8 cellular contexts compared by ENCODE assay signal in genomic region chr5:56264417-56265025, GRCh38. TPM values are rescaled to one million over a fixed set of nuclear protein-coding genes. Genes with fewer than 3 reads are reported as not detected.
DNase-seq lines count a peak whose midpoint lies in the region; ATAC-seq and TF ChIP-seq lines count a peak whose summit lies in the region.

No MANE protein-coding gene starts in this region.

- TF ChIP-seq POLR2A in spleen (IDR thresholded peaks at IDR 0.05) = no peak

- H3K4me1 ChIP-seq in spleen = peaks cover 0 to 5% (median under 1%) of the 10 kb centered on the region in 6 donors

- no peaks in the 10 kb centered on the region for H3K36me3 ChIP-seq in spleen

- H3K4me3 ChIP-seq in WI38 (ENCODE audit: low read depth, low read length) (no peak overlapping the region), spleen (no peak overlapping the region)

- no peak overlapping the region for H3K27ac ChIP-seq in spleen

- no peaks in the 10 kb centered on the region for H3K27me3 ChIP-seq in spleen (replicated peaks in 1 of 7)

- TF ChIP-seq CTCF in WI38 (IDR thresholded peaks at IDR 0.05; ENCODE audit: low read depth, low read length) = peak; percentile 18; the same call in 1 of the 2 replicates
- peak in 9 of 11 experiments; percentile 28 to 64 (median 56) for TF ChIP-seq CTCF in spleen (IDR thresholded peaks at IDR 0.05 in 8 of 11, conservative IDR thresholded peaks at IDR 0.05 in 3 of 11)

- ATAC-seq in left cardiac atrium (peak; percentile 38 to 60), GM18870 (IDR thresholded peaks at IDR 0.05; ENCODE audit: unreplicated experiment) (no peak), HG02610 (IDR thresholded peaks at IDR 0.05; ENCODE audit: unreplicated experiment) (no peak)

- no peaks in the 10 kb centered on the region for H3K9me3 ChIP-seq in spleen

- peak; percentile 29 to 34 for DNase-seq in activated T-cell treated with anti-CD3 and anti-CD28 coated beads, Interleukin-2, amount 50 U/mL, for 48 hours
- no peak for DNase-seq in activated T-cell treated with anti-CD3 and anti-CD28 coated beads for 4 hours
- peak; percentile 68 for DNase-seq in M059J (ENCODE audit: low read depth)
- no peak for DNase-seq in left cardiac atrium
- no peak for DNase-seq in spleen

- intact Hi-C loops in left cardiac atrium (cut with DNase I) = no loop called here
- intact Hi-C loops in spleen (cut with DNase I; ENCODE audit: low total_unique reads) = loop anchor here (10.0 kb wide), 2 partner anchors 880 to 960 kb away; no protein-coding TSS in a partner anchor

- 68 to 76% (median 72%) methylated on average over 5 of the region's 5 CpGs for WGBS in spleen, 5 donors

RNA-seq across cellular contexts. Expression of gene ANKRD55, which starts 31.4 kb away (rescaled TPM):
- 0.17 TPM in 1 of 2 replicates, not detected in the other for total RNA-seq in M059J (2014; rRNA removed; shearing (Covaris generic))
- total RNA-seq in left cardiac atrium (under 1 TPM in 1 of 2 donors, not detected in 1; 0.29 TPM), spleen (1 to 10 TPM; 1.6 to 9.0 (median 3.0) TPM)
- polyA plus RNA-seq in spleen = 1 to 10 TPM in 1 of 3 donors, under 1 TPM in 2; 0.42 to 2.2 (median 0.43) TPM

Comparison
In these comparisons a context has a peak if more than half of its experiments do, and no peak if none do; other contexts are left out.
1. DNase-seq: peak in activated T-cell treated with anti-CD3 and anti-CD28 coated beads, Interleukin-2, amount 50 U/mL, for 48 hours (2 of 2) and M059J (single experiment); none in activated T-cell treated with anti-CD3 and anti-CD28 coated beads for 4 hours (single experiment), left cardiac atrium (single experiment) and spleen (single experiment).
2. ATAC-seq: peak in left cardiac atrium (2 of 2); none in GM18870 (single experiment) and HG02610 (single experiment).